10 cellular contexts compared by ENCODE assay signal in the genomic region with DNA sequence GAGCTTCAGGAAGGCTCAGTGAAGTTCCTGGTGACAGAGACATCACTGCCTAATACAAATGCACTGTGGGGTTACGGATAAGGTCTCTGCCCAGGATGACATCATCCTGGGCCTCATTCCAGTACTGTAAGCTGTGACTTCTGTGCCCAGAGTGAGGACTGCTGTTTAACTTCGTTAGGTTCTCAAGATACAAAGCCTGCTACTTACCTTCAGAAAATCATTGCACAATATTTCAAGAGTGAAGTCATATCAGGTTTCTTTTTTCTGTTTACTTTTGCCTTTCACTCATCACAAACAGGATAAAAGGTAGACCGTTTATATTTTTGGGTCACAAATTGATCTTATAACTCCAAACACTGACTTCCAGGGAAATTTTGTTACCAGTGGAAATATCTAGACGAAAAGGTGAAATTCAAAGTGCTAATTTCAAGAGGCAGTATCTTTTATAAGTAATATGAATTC.
A peak's percentile ranks its signal among the peaks of the same experiment; 100 is the strongest.
DNase-seq lines count a peak whose midpoint lies in the region; ATAC-seq and TF ChIP-seq lines count a peak whose summit lies in the region.
"Had no signal": no experiment of that assay in that cellular context is flagged by ENCODE, and none has a peak within 500 bp of the region (broad histone marks: within the 10 kb centered on the region; RNA-seq: fewer than 3 reads in every experiment).

No MANE protein-coding gene starts in this region.

- H3K27me3 ChIP-seq in psoas muscle (ENCODE audit: insufficient read depth in 3 of 3, low read length in 2 of 3) (no peaks in the 10 kb centered on the region), suprapubic skin (no peaks in the 10 kb centered on the region)
- H3K27me3 ChIP-seq: cardiac muscle cell had no signal

- peak; percentile 75 for DNase-seq in NCI-H69 (lab: John Stamatoyannopoulos, UW)
- DNase-seq in fibroblast of gingiva (ENCODE audit: low read depth) = peak; percentile 17
- DNase-seq in psoas muscle = no peak
- DNase-seq in activated CD4-positive, alpha-beta T cell treated with anti-CD3 and anti-CD28 coated beads for 48 hours = no peak
- no peak for DNase-seq in suprapubic skin (ENCODE audit: low spot score in 2 of 2)
- no peak for DNase-seq in omental fat pad (ENCODE audit: low spot score)
- DNase-seq: naive B cell had no signal

- H3K4me1 ChIP-seq in psoas muscle (peaks cover 6% of the 10 kb centered on the region), suprapubic skin (peaks cover 12% of the 10 kb centered on the region)

- no peak overlapping the region for H3K27ac ChIP-seq in psoas muscle
- no peak overlapping the region for H3K27ac ChIP-seq in suprapubic skin
- H3K27ac ChIP-seq: cardiac muscle cell had no signal

- H3K4me3 ChIP-seq in psoas muscle (no peak overlapping the region), suprapubic skin (no peak overlapping the region)
- H3K4me3 ChIP-seq: cardiac muscle cell had no signal

- no peak for TF ChIP-seq CTCF in psoas muscle (IDR thresholded peaks at IDR 0.05)
- TF ChIP-seq CTCF in suprapubic skin (IDR thresholded peaks at IDR 0.05) = no peak
- TF ChIP-seq CTCF in omental fat pad (IDR thresholded peaks at IDR 0.05) = no peak

- 26 to 29% (median 27%) methylated on average over 4 of the region's 4 CpGs for WGBS in psoas muscle, 3 donors
- 38% methylated on average over 4 of the region's 4 CpGs for WGBS in suprapubic skin

- no peak for TF ChIP-seq EP300 in suprapubic skin (IDR thresholded peaks at IDR 0.05)

- peak; percentile 92 for ATAC-seq in GM18868 (IDR thresholded peaks at IDR 0.05; ENCODE audit: unreplicated experiment)
- ATAC-seq in psoas muscle = peak; percentile 88 to 96 (median 92)
- no peak for ATAC-seq in GM21737 (IDR thresholded peaks at IDR 0.05; ENCODE audit: unreplicated experiment)
- ATAC-seq in omental fat pad (ENCODE audit: low FRiP score) = no peak

- TF ChIP-seq POLR2A in suprapubic skin (IDR thresholded peaks at IDR 0.05) = no peak

- intact Hi-C loops in psoas muscle (cut with DNase I) = no loop called here

- H3K36me3 ChIP-seq in psoas muscle (ENCODE audit: insufficient read depth in 1 of 2, low read depth in 1 of 2) (no peaks in the 10 kb centered on the region), suprapubic skin (no peaks in the 10 kb centered on the region)
- H3K36me3 ChIP-seq: cardiac muscle cell had no signal

- H3K9me3 ChIP-seq in psoas muscle (no peaks in the 10 kb centered on the region), suprapubic skin (no peaks in the 10 kb centered on the region)

Comparison
In these comparisons a context has a peak if more than half of its experiments do, and no peak if none do; other contexts are left out.
1. ATAC-seq: peak in GM18868 (single experiment) and psoas muscle (4 of 4); none in GM21737 (single experiment) and omental fat pad (single experiment).
2. DNase-seq: peak in NCI-H69 (single experiment) and fibroblast of gingiva (single experiment); none in psoas muscle (0 of 2), activated CD4-positive, alpha-beta T cell treated with anti-CD3 and anti-CD28 coated beads for 48 hours (single experiment), suprapubic skin (0 of 2) and omental fat pad (single experiment).